Comparison of ENCODE assay signal across 9 cellular contexts in genomic region chr6:24646771-24647170, GRCh38. TPM values are rescaled to one million over a fixed set of nuclear protein-coding genes. Genes with fewer than 3 reads are reported as not detected.
DNase-seq lines count a peak whose midpoint lies in the region; ATAC-seq, FAIRE-seq and TF ChIP-seq lines count a peak whose summit lies in the region.
"Had no signal": no experiment of that assay in that cellular context is flagged by ENCODE, and none has a peak within 500 bp of the region (broad histone marks: within the 10 kb centered on the region; RNA-seq: fewer than 3 reads in every experiment).

No MANE protein-coding gene starts in this region.

- WGBS in small intestine, 3 donors, result 36 to 73% (median 59%) methylated on average over 8 of the region's 8 CpGs
- 71 to 85% (median 81%) methylated on average over 8 of the region's 8 CpGs for WGBS in adrenal gland, 4 donors

- peak overlapping the region; percentile 87 for H2AFZ ChIP-seq in endothelial cell of umbilical vein (ENCODE audit: low read depth, low read length)

- no peak for ATAC-seq in activated T-cell treated with anti-CD3 and anti-CD28 coated beads, Interleukin-2, amount 50 U/mL, for 4 hours
- no peak for ATAC-seq in GM21515 (IDR thresholded peaks at IDR 0.05; ENCODE audit: unreplicated experiment)
- no peak for ATAC-seq in HG03039 (IDR thresholded peaks at IDR 0.05; ENCODE audit: unreplicated experiment)

- no peak for FAIRE-seq in endothelial cell of umbilical vein (lab: Jason Lieb, UNC)
- no peak for FAIRE-seq in small intestine (lab: Jason Lieb, UNC)

- H3K4me3 ChIP-seq in Peyer's patch, result peak overlapping the region in 1 of 4 donors; percentile 69
- no peak overlapping the region for H3K4me3 ChIP-seq in endothelial cell of umbilical vein (replicated peaks in 1 of 3; ENCODE audit: insufficient read depth in 1 of 3, low read depth in 1 of 3, low read length in 3 of 3)
- H3K4me3 ChIP-seq in small intestine (ENCODE audit: low read depth in 1 of 2, low read length in 2 of 2), result no peak overlapping the region
- H3K4me3 ChIP-seq in adrenal gland, result no peak overlapping the region

- no peaks in the 10 kb centered on the region for H4K20me1 ChIP-seq in endothelial cell of umbilical vein (replicated peaks; ENCODE audit: control insufficient read depth, extremely low read depth, insufficient read depth, low read length)

- TF ChIP-seq POLR2A in Peyer's patch (IDR thresholded peaks at IDR 0.05) (no peak), endothelial cell of umbilical vein (IDR thresholded peaks at IDR 0.05; ENCODE audit: low read depth, low read length) (no peak), adrenal gland (IDR thresholded peaks at IDR 0.05) (no peak)

- H3K27ac ChIP-seq in Peyer's patch, result peak overlapping the region in 3 of 4 donors; percentile 16 to 84 (median 49)
- no peak overlapping the region for H3K27ac ChIP-seq in endothelial cell of umbilical vein (ENCODE audit: insufficient read depth, low read depth, low read length)
- no peak overlapping the region for H3K27ac ChIP-seq in small intestine (ENCODE audit: low read depth in 1 of 2, low read length in 1 of 2)
- no peak overlapping the region for H3K27ac ChIP-seq in adrenal gland
- H3K27ac ChIP-seq: thyroid gland had no signal

- no TSS peak for BruUV-seq in endothelial cell of umbilical vein (replicated peaks; lab: Mats Ljungman, UMichigan)

- CTCF ChIA-PET in endothelial cell of umbilical vein (lab: Charles Lee), result interaction anchor here (0.9 kb wide), 1 partner anchor 20 kb away, joined by 3 read pairs; the partner anchor contains the start of genes ACOT13 and TDP2

- POLR2A ChIA-PET in endothelial cell of umbilical vein (lab: Charles Lee), result no interaction called here

- H3K36me3 ChIP-seq in Peyer's patch (peaks cover 0 to 22% (median 0%) of the 10 kb centered on the region in 3 donors), endothelial cell of umbilical vein (ENCODE audit: control insufficient read depth in 2 of 2, extremely low read depth in 1 of 2, insufficient read depth in 2 of 2, low read length in 2 of 2) (peaks cover 0 to 2% of the 10 kb centered on the region in 2 experiments), small intestine (ENCODE audit: control insufficient read depth in 2 of 2, insufficient read depth in 2 of 2, low read length in 2 of 2) (peaks cover 5 to 6% of the 10 kb centered on the region in 2 donors), adrenal gland (replicated peaks in 1 of 2) (peaks cover 0 to 15% of the 10 kb centered on the region in 2 donors)

- no peaks in the 10 kb centered on the region for H3K27me3 ChIP-seq in Peyer's patch
- peaks cover 3 to 13% of the 10 kb centered on the region in 2 experiments for H3K27me3 ChIP-seq in endothelial cell of umbilical vein (ENCODE audit: control insufficient read depth in 2 of 2, insufficient read depth in 2 of 2, low read length in 2 of 2)
- H3K27me3 ChIP-seq in small intestine (ENCODE audit: control insufficient read depth in 2 of 2, insufficient read depth in 2 of 2, low read length in 2 of 2), result no peaks in the 10 kb centered on the region
- H3K27me3 ChIP-seq in adrenal gland, result peaks cover 8% of the 10 kb centered on the region
- H3K27me3 ChIP-seq: thyroid gland had no signal

- H3K36me3 Mint-ChIP-seq in activated T-cell treated with anti-CD3 and anti-CD28 coated beads, Interleukin-2, amount 50 U/mL, for 4 hours (ENCODE audit: insufficient read depth), result peaks cover 5% of the 10 kb centered on the region

- intact Hi-C loops in endothelial cell of umbilical vein (cut with micrococcal nuclease), result loop anchor here (1.0 kb wide), 3 partner anchors 20 to 63 kb away; partner anchors contain the start of gene TDP2
- intact Hi-C loops in adrenal gland (cut with DNase I), result loop anchor here in 1 of 2 donors (10.0 kb wide), 1 partner anchor 62 kb away; no protein-coding TSS in a partner anchor

- H3K4me1 ChIP-seq in Peyer's patch (peaks cover 0 to 8% (median 3%) of the 10 kb centered on the region in 4 donors), endothelial cell of umbilical vein (ENCODE audit: control insufficient read depth, extremely low read depth, insufficient read depth, low read length) (peaks cover 9% of the 10 kb centered on the region), small intestine (ENCODE audit: control insufficient read depth in 2 of 2, insufficient read depth in 1 of 2, low read depth in 1 of 2, low read length in 1 of 2) (peaks cover 2 to 3% of the 10 kb centered on the region in 2 donors), adrenal gland (replicated peaks in 1 of 2) (no peaks in the 10 kb centered on the region)
- H3K4me1 ChIP-seq: thyroid gland had no signal

- H3K9me3 ChIP-seq in Peyer's patch, result no peaks in the 10 kb centered on the region
- H3K9me3 ChIP-seq in endothelial cell of umbilical vein (replicated peaks; ENCODE audit: control insufficient read depth, insufficient read depth, low read length), result no peaks in the 10 kb centered on the region
- no peaks in the 10 kb centered on the region for H3K9me3 ChIP-seq in small intestine (ENCODE audit: control insufficient read depth, low read depth)
- H3K9me3 ChIP-seq in adrenal gland (replicated peaks in 1 of 3), result no peaks in the 10 kb centered on the region
- H3K9me3 ChIP-seq: thyroid gland had no signal

- peaks cover 5% of the 10 kb centered on the region for H3K4me1 Mint-ChIP-seq in activated T-cell treated with anti-CD3 and anti-CD28 coated beads, Interleukin-2, amount 50 U/mL, for 4 hours (ENCODE audit: low read depth)

- peaks cover 20% of the 10 kb centered on the region for H3K27me3 Mint-ChIP-seq in activated T-cell treated with anti-CD3 and anti-CD28 coated beads, Interleukin-2, amount 50 U/mL, for 4 hours (ENCODE audit: low read depth)

- no peaks in the 10 kb centered on the region for H3K9me3 Mint-ChIP-seq in activated T-cell treated with anti-CD3 and anti-CD28 coated beads, Interleukin-2, amount 50 U/mL, for 4 hours

- H3K4me3 Mint-ChIP-seq in activated T-cell treated with anti-CD3 and anti-CD28 coated beads, Interleukin-2, amount 50 U/mL, for 4 hours, result peak overlapping the region; percentile 88

- H3K9ac ChIP-seq in endothelial cell of umbilical vein (replicated peaks; ENCODE audit: extremely low read depth, insufficient read depth, low read length), result no peak overlapping the region

- no peak overlapping the region for H3K4me2 ChIP-seq in endothelial cell of umbilical vein (ENCODE audit: insufficient read depth, low read length)

- H3K9me1 ChIP-seq in endothelial cell of umbilical vein (replicated peaks; ENCODE audit: control insufficient read depth, extremely low read depth, insufficient read depth, low read length), result no peaks in the 10 kb centered on the region

- no peak for DNase-seq in activated T-cell treated with anti-CD3 and anti-CD28 coated beads, Interleukin-2, amount 50 U/mL, for 4 hours
- DNase-seq in activated T-cell treated with anti-CD3 and anti-CD28 coated beads, Interleukin-2, amount 50 U/mL, for 1 hour, result no peak
- no peak for DNase-seq in Peyer's patch
- DNase-seq in endothelial cell of umbilical vein (ENCODE audit: low read depth, low spot score), result no peak
- DNase-seq in small intestine, result peak; percentile 50
- no peak for DNase-seq in adrenal gland
- DNase-seq: thyroid gland had no signal

- no peaks in the 10 kb centered on the region for H3K79me2 ChIP-seq in endothelial cell of umbilical vein (ENCODE audit: control insufficient read depth, insufficient read depth, low read length)

- dilution Hi-C loops in endothelial cell of umbilical vein (cut with MboI; ENCODE audit: extremely low pct_ligation_motif_present, low sequenced_read_pairs), result no loop called here

- TF ChIP-seq CTCF in Peyer's patch (IDR thresholded peaks at IDR 0.05) (no peak), endothelial cell of umbilical vein (IDR thresholded peaks at IDR 0.05; ENCODE audit: extremely low read depth in 1 of 2, insufficient read depth in 1 of 2, low read depth in 1 of 2, low read length in 2 of 2) (no peak), adrenal gland (IDR thresholded peaks at IDR 0.05) (no peak)

RNA-seq across cellular contexts. Expression of gene KIAA0319, which starts 0.8 kb away (rescaled TPM):
- under 1 TPM in 2 of 3 donors, not detected in 1; 0.05 to 0.08 TPM for total RNA-seq in activated T-cell treated with anti-CD3 and anti-CD28 coated beads, Interleukin-2, amount 50 U/mL, for 4 hours
- under 1 TPM in 2 of 4 donors, not detected in 2; 0.18 to 0.38 TPM for total RNA-seq in Peyer's patch
- 0.07 TPM in 2 replicates for total RNA-seq in endothelial cell of umbilical vein
- polyA plus RNA-seq in endothelial cell of umbilical vein, result 0.02 and 0.04 TPM in 2 replicates
- 0.01 and 0.03 TPM in 2 replicates for polyA plus RNA-seq in endothelial cell of umbilical vein (2011; cell fraction: cytosol; rRNA removed)
- 0.06 and 0.07 TPM in 2 replicates for polyA plus RNA-seq in endothelial cell of umbilical vein (2011; cell fraction: nucleus; rRNA removed)
- not detected in 2 replicates for polyA plus RNA-seq in endothelial cell of umbilical vein (2012)
- not detected in 2 replicates for polyA minus RNA-seq in endothelial cell of umbilical vein
- 3.2 TPM for polyA minus RNA-seq in endothelial cell of umbilical vein (2011; cell fraction: cytosol; rRNA and poly(A)+ RNA removed)
- polyA minus RNA-seq in endothelial cell of umbilical vein (2011; cell fraction: nucleus; rRNA and poly(A)+ RNA removed), result 0.10 TPM in 1 of 2 replicates, not detected in the other
- under 1 TPM in 1 of 3 donors, not detected in 2; 0.18 TPM for polyA plus RNA-seq in small intestine
- total RNA-seq in adrenal gland, result under 1 TPM in 3 of 8 donors, not detected in 5; 0.13 to 0.69 (median 0.25) TPM
- polyA plus RNA-seq in adrenal gland, result under 1 TPM; 0.17 to 0.48 (median 0.46) TPM

RNA-seq across cellular contexts. Expression of gene TDP2, which starts 19.9 kb away (rescaled TPM):
- 10 to 100 TPM; 42.4 to 48.0 (median 45.5) TPM for total RNA-seq in activated T-cell treated with anti-CD3 and anti-CD28 coated beads, Interleukin-2, amount 50 U/mL, for 4 hours
- total RNA-seq in Peyer's patch, result 100 to 1,000 TPM in 3 of 4 donors, 10 to 100 TPM in 1; 69.3 to 403 (median 279) TPM
- 35.3 and 39.2 TPM in 2 replicates for total RNA-seq in endothelial cell of umbilical vein
- 9.9 and 13.7 TPM in 2 replicates for polyA plus RNA-seq in endothelial cell of umbilical vein
- 22.1 and 22.3 TPM in 2 replicates for polyA plus RNA-seq in endothelial cell of umbilical vein (2011; cell fraction: cytosol; rRNA removed)
- polyA plus RNA-seq in endothelial cell of umbilical vein (2011; cell fraction: nucleus; rRNA removed), result 23.5 and 24.5 TPM in 2 replicates
- 23.4 and 41.0 TPM in 2 replicates for polyA plus RNA-seq in endothelial cell of umbilical vein (2012)
- polyA minus RNA-seq in endothelial cell of umbilical vein, result 13.9 and 15.0 TPM in 2 replicates
- 20.0 TPM for polyA minus RNA-seq in endothelial cell of umbilical vein (2011; cell fraction: cytosol; rRNA and poly(A)+ RNA removed)
- polyA minus RNA-seq in endothelial cell of umbilical vein (2011; cell fraction: nucleus; rRNA and poly(A)+ RNA removed), result 20.8 and 21.1 TPM in 2 replicates
- polyA plus RNA-seq in small intestine, result 100 to 1,000 TPM in 2 of 3 donors, 10 to 100 TPM in 1; 76.2 to 419 (median 213) TPM
- total RNA-seq in adrenal gland, result 10 to 100 TPM; 12.9 to 41.0 (median 33.0) TPM
- polyA plus RNA-seq in adrenal gland, result 10 to 100 TPM; 31.6 to 55.8 (median 44.2) TPM

RNA-seq across cellular contexts. Expression of gene ACOT13, which starts 20.1 kb away (rescaled TPM):
- total RNA-seq in activated T-cell treated with anti-CD3 and anti-CD28 coated beads, Interleukin-2, amount 50 U/mL, for 4 hours, result 10 to 100 TPM; 19.6 to 28.5 (median 22.1) TPM
- total RNA-seq in Peyer's patch (10 to 100 TPM in 2 of 4 donors, 1 to 10 TPM in 2; 5.2 to 23.1 (median 9.1) TPM), endothelial cell of umbilical vein (15.3 and 24.1 TPM in 2 replicates), adrenal gland (10 to 100 TPM in 5 of 8 donors, 1 to 10 TPM in 3; 6.9 to 33.9 (median 15.7) TPM)
- polyA plus RNA-seq in endothelial cell of umbilical vein (7.5 and 7.7 TPM in 2 replicates), small intestine (10 to 100 TPM; 10.5 to 18.1 (median 14.3) TPM), adrenal gland (100 to 1,000 TPM in 1 of 3 donors, 10 to 100 TPM in 2; 64.5 to 104 (median 76.6) TPM)
- polyA plus RNA-seq in endothelial cell of umbilical vein (2011; cell fraction: cytosol; rRNA removed), result 13.1 and 15.4 TPM in 2 replicates
- polyA plus RNA-seq in endothelial cell of umbilical vein (2011; cell fraction: nucleus; rRNA removed), result 4.7 and 8.0 TPM in 2 replicates
- 16.0 and 25.9 TPM in 2 replicates for polyA plus RNA-seq in endothelial cell of umbilical vein (2012)
- 1.7 and 3.3 TPM in 2 replicates for polyA minus RNA-seq in endothelial cell of umbilical vein
- 6.1 TPM for polyA minus RNA-seq in endothelial cell of umbilical vein (2011; cell fraction: cytosol; rRNA and poly(A)+ RNA removed)
- 0.82 and 0.87 TPM in 2 replicates for polyA minus RNA-seq in endothelial cell of umbilical vein (2011; cell fraction: nucleus; rRNA and poly(A)+ RNA removed)

Comparison
In these comparisons a context has a peak if more than half of its experiments do, and no peak if none do; other contexts are left out.
1. H3K27ac ChIP-seq: peak in Peyer's patch (3 of 4); none in endothelial cell of umbilical vein (single experiment), small intestine (0 of 2) and adrenal gland (0 of 5).